Comparison of ENCODE assay signal across 8 cellular contexts in the genomic region with DNA sequence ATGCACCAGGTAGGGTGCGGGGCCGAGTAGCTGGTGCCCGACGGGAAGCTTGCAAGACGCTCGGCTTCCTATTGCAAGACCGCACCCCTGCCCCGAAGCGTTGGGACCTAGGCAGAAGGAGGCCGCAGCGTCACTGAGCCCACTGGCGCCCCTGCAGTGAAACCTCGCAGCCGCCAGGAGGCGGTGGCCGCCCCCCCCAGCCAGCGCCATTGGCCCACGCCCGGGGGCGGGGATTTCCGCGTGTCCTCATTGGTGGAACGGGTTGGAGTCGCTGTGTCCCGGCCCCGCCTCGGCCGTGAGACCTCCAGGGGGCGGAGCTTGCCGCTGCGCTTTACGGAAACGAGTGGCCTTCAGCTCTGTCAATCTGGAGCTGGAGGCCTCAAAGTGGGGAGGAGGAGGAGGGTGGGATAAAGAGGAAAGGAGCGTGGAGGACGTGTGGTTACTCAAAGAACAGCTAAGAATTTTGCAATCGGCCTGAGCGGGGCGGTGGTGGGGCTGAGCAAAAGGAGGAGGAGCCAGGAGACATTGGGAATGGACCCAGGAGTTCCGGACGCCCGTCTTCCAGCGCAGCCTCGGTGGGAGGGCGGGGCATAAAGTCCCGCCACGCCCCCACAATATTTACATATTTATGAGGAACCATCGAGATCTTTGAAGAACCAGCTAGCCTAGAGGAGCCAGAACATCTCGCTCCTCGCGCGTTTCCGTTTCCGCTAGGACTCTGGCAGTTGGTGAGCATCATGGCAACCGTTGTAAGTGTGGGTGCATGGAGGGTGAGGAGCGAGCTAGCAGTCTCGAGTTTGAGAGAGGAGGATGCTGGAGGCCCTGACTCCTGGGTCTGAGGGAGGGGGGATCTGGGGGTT. TPM values are rescaled to one million over a fixed set of nuclear protein-coding genes. Genes with fewer than 3 reads are reported as not detected.
DNase-seq lines count a peak whose midpoint lies in the region; ATAC-seq and TF ChIP-seq lines count a peak whose summit lies in the region.

A gene (minus strand): TSS at position 135 of the 860 bp plus-strand sequence. CDS start 197 bp downstream, outside the sequence.
A gene (plus strand): TSS at position 713 of the 860 bp plus-strand sequence. CDS start 25 bp downstream, at position 738.

- peaks cover 0 to 5% (median 0%) of the 10 kb centered on the region in 4 donors for H3K36me3 ChIP-seq in right lobe of liver

- no peaks in the 10 kb centered on the region for H3K27me3 Mint-ChIP-seq in activated CD4-positive, alpha-beta memory T cell treated with anti-CD3 and anti-CD28 coated beads for 36 hours

- DNase-seq in CD1c-positive myeloid dendritic cell (ENCODE audit: extremely low spot score) (peak; percentile 100), NCI-H82 (lab: John Stamatoyannopoulos, UW) (peak; percentile 99), dorsolateral prefrontal cortex (peak; percentile 98 to 100 (median 99)), right lobe of liver (peak; percentile 100)
- DNase-seq in activated CD4-positive, alpha-beta memory T cell treated with anti-CD3 and anti-CD28 coated beads for 36 hours = peak; percentile 99
- DNase-seq in stimulated activated CD4-positive, alpha-beta T cell treated with anti-CD3 and anti-CD28 coated beads, Interleukin-4, amount 100 ng/mL, for 48 hours (ENCODE audit: low read depth in 2 of 2) = peak; percentile 99

- peak within 1 kb of the TSS; percentile 93 for H3K27ac Mint-ChIP-seq in activated CD4-positive, alpha-beta memory T cell treated with anti-CD3 and anti-CD28 coated beads for 36 hours

- CTCF ChIA-PET in activated CD4-positive, alpha-beta memory T cell treated with anti-CD3 and anti-CD28 coated beads for 36 hours (lab: Charles Lee) = interaction anchor here (0.6 to 2.9 kb wide), 49 partner anchors 10 to 684 kb away, joined by 3 to 41 read pairs (median 5); a partner anchor contains a TSS

- peaks cover 43% of the 10 kb centered on the region for H3K4me1 Mint-ChIP-seq in activated CD4-positive, alpha-beta memory T cell treated with anti-CD3 and anti-CD28 coated beads for 36 hours (ENCODE audit: low read depth)

- no peaks in the 10 kb centered on the region for H3K27me3 ChIP-seq in dorsolateral prefrontal cortex
- H3K27me3 ChIP-seq in right lobe of liver = no peaks in the 10 kb centered on the region

- H3K9me3 ChIP-seq in right lobe of liver = no peaks in the 10 kb centered on the region

- peak within 1 kb of the TSS; percentile 73 to 99 (median 96) for H3K27ac ChIP-seq in dorsolateral prefrontal cortex
- peak within 1 kb of the TSS; percentile 94 to 99 (median 97) for H3K27ac ChIP-seq in right lobe of liver

- ATAC-seq in GM19395 (IDR thresholded peaks at IDR 0.05; ENCODE audit: unreplicated experiment) (peak; percentile 87), HG03571 (IDR thresholded peaks at IDR 0.05; ENCODE audit: unreplicated experiment) (peak; percentile 80), right lobe of liver (peak; percentile 87 to 95 (median 92))

- 0% methylated on average over 18 of the region's 56 CpGs for WGBS in right lobe of liver (ENCODE audit: insufficient coverage, low coverage, low lambda C conversion rate, missing lambda C conversion rate)

- H3K9me3 Mint-ChIP-seq in activated CD4-positive, alpha-beta memory T cell treated with anti-CD3 and anti-CD28 coated beads for 36 hours = no peaks in the 10 kb centered on the region

- peak; percentile 92 for TF ChIP-seq POLR2A in right lobe of liver (IDR thresholded peaks at IDR 0.05)

- peaks cover 16% of the 10 kb centered on the region for H3K36me3 Mint-ChIP-seq in activated CD4-positive, alpha-beta memory T cell treated with anti-CD3 and anti-CD28 coated beads for 36 hours

- H3K4me3 ChIP-seq in dorsolateral prefrontal cortex (peak within 1 kb of the TSS; percentile 63 to 100 (median 93)), right lobe of liver (peak within 1 kb of the TSS; percentile 85 to 89 (median 87))

- intact Hi-C loops in activated CD4-positive, alpha-beta memory T cell treated with anti-CD3 and anti-CD28 coated beads for 36 hours (cut with micrococcal nuclease) = loop anchor here (1.0 to 10.0 kb wide), 5 partner anchors 28 to 198 kb away; a partner anchor contains a TSS
- intact Hi-C loops in dorsolateral prefrontal cortex (cut with DNase I) (loop anchor here (1.0 to 10.0 kb wide), 4 partner anchors 27 to 451 kb away; a partner anchor contains a TSS), right lobe of liver (cut with DNase I) (no loop called here)

- peak within 1 kb of the TSS; percentile 96 for H3K4me3 Mint-ChIP-seq in activated CD4-positive, alpha-beta memory T cell treated with anti-CD3 and anti-CD28 coated beads for 36 hours

- POLR2A ChIA-PET in activated CD4-positive, alpha-beta memory T cell treated with anti-CD3 and anti-CD28 coated beads for 36 hours (lab: Charles Lee) = interaction anchor here (0.5 to 2.3 kb wide), 18 partner anchors 9 to 538 kb away, joined by 3 to 7 read pairs (median 3); a partner anchor contains a TSS

- peaks cover 0 to 18% (median 11%) of the 10 kb centered on the region in 4 donors for H3K4me1 ChIP-seq in right lobe of liver

- TF ChIP-seq CTCF in dorsolateral prefrontal cortex (IDR thresholded peaks at IDR 0.05 in 54 of 56, conservative IDR thresholded peaks at IDR 0.05 in 2 of 56; ENCODE audit: low read depth in 1 of 56, partially characterized antibody in 56 of 56) (peak; percentile 74 to 99 (median 96)), right lobe of liver (IDR thresholded peaks at IDR 0.05) (peak; percentile 96 to 99 (median 98))

RNA-seq across cellular contexts. Expression of the first gene that starts in this region (rescaled TPM):
- 10 to 100 TPM; 42.2 to 47.6 TPM for total RNA-seq in activated CD4-positive, alpha-beta memory T cell treated with anti-CD3 and anti-CD28 coated beads for 36 hours
- total RNA-seq in dorsolateral prefrontal cortex (10 to 100 TPM; 17.6 to 67.9 (median 37.0) TPM), right lobe of liver (10 to 100 TPM in 2 of 6 experiments, 1 to 10 TPM in 4; 4.7 to 12.5 (median 8.9) TPM)

RNA-seq across cellular contexts. Expression of the second gene that starts in this region (rescaled TPM):
- total RNA-seq in activated CD4-positive, alpha-beta memory T cell treated with anti-CD3 and anti-CD28 coated beads for 36 hours = 100 to 1,000 TPM; 107 to 109 TPM
- total RNA-seq in dorsolateral prefrontal cortex = 10 to 100 TPM; 39.7 to 85.0 (median 53.9) TPM
- total RNA-seq in right lobe of liver = 10 to 100 TPM; 22.8 to 66.7 (median 32.3) TPM

Comparison
In these comparisons a context has a peak if more than half of its experiments do, and no peak if none do; other contexts are left out.
1. Peak in every context shown above with its lines: DNase-seq, ATAC-seq, H3K4me3 ChIP-seq and H3K27ac ChIP-seq.
2. intact Hi-C loops: an anchor here in activated CD4-positive, alpha-beta memory T cell treated with anti-CD3 and anti-CD28 coated beads for 36 hours (1.0 to 10.0 kb wide) and dorsolateral prefrontal cortex (1.0 to 10.0 kb wide); none called in right lobe of liver.